In the genomic region with DNA sequence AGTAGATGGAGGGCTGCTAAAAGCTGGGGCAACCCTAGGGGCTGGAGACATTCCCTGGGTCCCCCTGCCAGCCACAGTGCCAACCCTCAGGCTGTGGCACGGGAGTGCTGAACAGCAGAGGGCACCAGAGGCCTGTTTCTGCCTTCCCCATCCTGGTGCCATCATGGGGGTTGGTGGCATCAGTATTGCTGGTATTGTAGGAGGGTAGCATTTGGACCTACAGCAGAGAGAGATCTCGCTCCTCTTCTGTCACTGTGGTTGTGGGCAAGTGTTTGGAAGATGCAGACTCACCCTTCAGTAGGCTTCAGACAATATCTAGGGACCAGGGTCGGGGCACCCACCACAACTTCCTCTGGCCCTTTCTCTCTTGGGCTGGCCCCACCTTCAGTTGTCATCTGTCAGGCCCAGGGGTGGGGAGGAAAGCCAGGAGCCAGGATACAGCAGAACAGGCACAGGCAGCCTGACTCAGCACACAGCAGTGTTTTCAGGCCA, we compare ENCODE assay signal across 8 cellular contexts.
A peak's percentile ranks its signal among the peaks of the same experiment; 100 is the strongest.
DNase-seq lines count a peak whose midpoint lies in the region; ATAC-seq and TF ChIP-seq lines count a peak whose summit lies in the region.

No MANE protein-coding gene starts in this region.

- H3K27me3 ChIP-seq in RWPE2 (ENCODE audit: insufficient read depth, poor library complexity, severe bottlenecking) (no peaks in the 10 kb centered on the region), psoas muscle (ENCODE audit: insufficient read depth in 3 of 3, low read length in 2 of 3) (peaks cover 0 to 3% (median 0%) of the 10 kb centered on the region in 3 donors), aorta (ENCODE audit: control insufficient read depth in 1 of 2, insufficient read depth in 2 of 2, low read length in 1 of 2) (no peaks in the 10 kb centered on the region)

- H3K36me3 ChIP-seq in RWPE2 (ENCODE audit: low read depth) (no peaks in the 10 kb centered on the region), psoas muscle (ENCODE audit: insufficient read depth in 1 of 2, low read depth in 1 of 2) (no peaks in the 10 kb centered on the region), aorta (ENCODE audit: control insufficient read depth in 1 of 2, insufficient read depth in 2 of 2, low read length in 1 of 2) (no peaks in the 10 kb centered on the region)

- H3K27ac ChIP-seq in C4-2B (peak overlapping the region; percentile 72), RWPE2 (ENCODE audit: poor library complexity, severe bottlenecking) (no peak overlapping the region), psoas muscle (no peak overlapping the region), aorta (ENCODE audit: low read depth in 1 of 2, low read length in 2 of 2) (no peak overlapping the region)

- ATAC-seq in RWPE2 (ENCODE audit: low read depth) (peak; percentile 26; the same call in 2 of the 3 replicates), psoas muscle (peak; percentile 87 to 93 (median 92)), aorta (ENCODE audit: low FRiP score) (peak; percentile 79), HG02678 (IDR thresholded peaks at IDR 0.05; ENCODE audit: unreplicated experiment) (no peak)

- TF ChIP-seq CTCF in C4-2B (conservative IDR thresholded peaks at IDR 0.05) (peak; percentile 96), RWPE2 (IDR thresholded peaks at IDR 0.05; ENCODE audit: poor library complexity, severe bottlenecking) (peak; percentile 96), psoas muscle (IDR thresholded peaks at IDR 0.05) (peak; percentile 75)

- no peak overlapping the region for H3K4me3 ChIP-seq in RWPE2 (ENCODE audit: severe bottlenecking)
- H3K4me3 ChIP-seq in psoas muscle: no peak overlapping the region
- no peak overlapping the region for H3K4me3 ChIP-seq in aorta (ENCODE audit: low read length in 2 of 2)

- DNase-seq in HK-2 (ENCODE audit: unreplicated experiment) (peak; percentile 11), RWPE2 (ENCODE audit: low spot score) (no peak), globus pallidus (ENCODE audit: low spot score) (peak; percentile 34), psoas muscle (peak; percentile 61 to 78), aorta (peak; percentile 79 to 86)
- peak; percentile 56 for DNase-seq in activated T-helper 9 cell treated with anti-CD3 and anti-CD28 coated beads, Interleukin-2, amount 50 U/mL, for 16 hours (ENCODE audit: low read depth)

- peaks cover 17% of the 10 kb centered on the region for H3K4me1 ChIP-seq in RWPE2 (ENCODE audit: insufficient read depth, poor library complexity, severe bottlenecking)
- no peaks in the 10 kb centered on the region for H3K4me1 ChIP-seq in psoas muscle
- H3K4me1 ChIP-seq in aorta (ENCODE audit: control insufficient read depth in 1 of 2, insufficient read depth in 2 of 2, low read length in 2 of 2): no peaks in the 10 kb centered on the region

- intact Hi-C loops in psoas muscle (cut with DNase I) (loop anchor here (2.0 to 10.0 kb wide), 4 partner anchors 689 to 913 kb away; no protein-coding TSS in a partner anchor), aorta (cut with DNase I) (loop anchor here (2.0 to 10.0 kb wide), 5 partner anchors 77 to 911 kb away; a partner anchor contains a TSS)

- 39 to 49% (median 48%) methylated on average over 3 of the region's 3 CpGs for WGBS in psoas muscle, 3 donors
- WGBS in aorta, 2 donors: 65 to 82% methylated on average over 3 of the region's 3 CpGs

- no peaks in the 10 kb centered on the region for H3K9me3 ChIP-seq in RWPE2 (ENCODE audit: severe bottlenecking)
- H3K9me3 ChIP-seq in psoas muscle: no peaks in the 10 kb centered on the region
- H3K9me3 ChIP-seq in aorta (ENCODE audit: control insufficient read depth, low read length): no peaks in the 10 kb centered on the region
